In genomic region chr2:173961346-173961705, GRCh38 we compare ENCODE assay signal across 11 cellular contexts. TPM values are rescaled to one million over a fixed set of nuclear protein-coding genes. Genes with fewer than 3 reads are reported as not detected.
DNase-seq lines count a peak whose midpoint lies in the region; ATAC-seq and TF ChIP-seq lines count a peak whose summit lies in the region.
"Had no signal": no experiment of that assay in that cellular context is flagged by ENCODE, and none has a peak within 500 bp of the region (broad histone marks: within the 10 kb centered on the region; RNA-seq: fewer than 3 reads in every experiment).

No MANE protein-coding gene starts in this region.

- no peaks in the 10 kb centered on the region for H3K9me3 Mint-ChIP-seq in stimulated activated naive CD8-positive, alpha-beta T cell treated with anti-CD3 and anti-CD28 coated beads, Interleukin-15, Interleukin-2, amounts not matched to agents 100 ng/mL and 50 ng/mL, for 24 hours

- peak overlapping the region; percentile 92 for H3K4me3 Mint-ChIP-seq in stimulated activated naive CD8-positive, alpha-beta T cell treated with anti-CD3 and anti-CD28 coated beads, Interleukin-15, Interleukin-2, amounts not matched to agents 100 ng/mL and 50 ng/mL, for 24 hours

- TF ChIP-seq CTCF in fibroblast of villous mesenchyme (IDR thresholded peaks at IDR 0.05; ENCODE audit: insufficient read depth, low read depth, low read length) (no peak), foreskin keratinocyte (conservative IDR thresholded peaks at IDR 0.05) (no peak)

- peak overlapping the region; percentile 91 for H3K4me3 ChIP-seq in fibroblast of villous mesenchyme (ENCODE audit: low read depth, low read length)

- ATAC-seq in stimulated activated naive CD8-positive, alpha-beta T cell treated with anti-CD3 and anti-CD28 coated beads, Interleukin-15, Interleukin-2, amounts not matched to agents 100 U/mL and 50 U/mL, for 24 hours = no peak
- ATAC-seq in GM19463 (IDR thresholded peaks at IDR 0.05; ENCODE audit: unreplicated experiment) (no peak), HG03354 (IDR thresholded peaks at IDR 0.05; ENCODE audit: poor library complexity, severe bottlenecking, unreplicated experiment) (no peak), foreskin keratinocyte (no peak)

- peak overlapping the region; percentile 83 for H3K27ac Mint-ChIP-seq in stimulated activated naive CD8-positive, alpha-beta T cell treated with anti-CD3 and anti-CD28 coated beads, Interleukin-15, Interleukin-2, amounts not matched to agents 100 ng/mL and 50 ng/mL, for 24 hours

- H3K36me3 Mint-ChIP-seq in stimulated activated naive CD8-positive, alpha-beta T cell treated with anti-CD3 and anti-CD28 coated beads, Interleukin-15, Interleukin-2, amounts not matched to agents 100 ng/mL and 50 ng/mL, for 24 hours (ENCODE audit: low read depth) = peaks cover 60% of the 10 kb centered on the region

- H3K27me3 Mint-ChIP-seq in stimulated activated naive CD8-positive, alpha-beta T cell treated with anti-CD3 and anti-CD28 coated beads, Interleukin-15, Interleukin-2, amounts not matched to agents 100 ng/mL and 50 ng/mL, for 24 hours = no peaks in the 10 kb centered on the region

- peaks cover 7% of the 10 kb centered on the region for H3K4me1 ChIP-seq in foreskin keratinocyte

- peaks cover 70% of the 10 kb centered on the region for H3K4me1 Mint-ChIP-seq in stimulated activated naive CD8-positive, alpha-beta T cell treated with anti-CD3 and anti-CD28 coated beads, Interleukin-15, Interleukin-2, amounts not matched to agents 100 ng/mL and 50 ng/mL, for 24 hours (ENCODE audit: low read depth)

- no peak overlapping the region for H3K27ac ChIP-seq in foreskin keratinocyte

- no peak for DNase-seq in stimulated activated naive CD8-positive, alpha-beta T cell treated with anti-CD3 and anti-CD28 coated beads, Interleukin-15, Interleukin-2, amounts not matched to agents 100 U/mL and 50 U/mL, for 24 hours
- DNase-seq in RKO (ENCODE audit: low spot score) = peak; percentile 27
- no peak for DNase-seq in fibroblast of villous mesenchyme (ENCODE audit: low read depth)
- no peak for DNase-seq in iPS-NIHi7 (ENCODE audit: extremely low spot score)
- DNase-seq in foreskin keratinocyte = no peak
- DNase-seq: NCI-H1930, retina, SHP77 had no signal

- H3K27me3 ChIP-seq in foreskin keratinocyte = no peaks in the 10 kb centered on the region

RNA-seq across cellular contexts. Expression of gene SP3, which starts 3.8 kb away (rescaled TPM):
- total RNA-seq in fibroblast of villous mesenchyme (87.0 and 129 TPM in 2 replicates), foreskin keratinocyte (63.9 and 64.1 TPM in 2 replicates)
- 10.2 and 13.0 TPM in 2 replicates for polyA plus RNA-seq in foreskin keratinocyte
